Comparison of ENCODE assay signal across 17 cellular contexts in genomic region chr7:151954866-151955820, GRCh38. TPM values are rescaled to one million over a fixed set of nuclear protein-coding genes. Genes with fewer than 3 reads are reported as not detected.
A peak's percentile ranks its signal among the peaks of the same experiment; 100 is the strongest.
DNase-seq lines count a peak whose midpoint lies in the region; ATAC-seq and TF ChIP-seq lines count a peak whose summit lies in the region.
"Had no signal": no experiment of that assay in that cellular context is flagged by ENCODE, and none has a peak within 500 bp of the region (broad histone marks: within the 10 kb centered on the region; RNA-seq: fewer than 3 reads in every experiment).

No MANE protein-coding gene starts in this region.

- no peaks in the 10 kb centered on the region for H3K27me3 ChIP-seq in A673 (replicated peaks; ENCODE audit: insufficient read depth, low read depth, low read length, poor library complexity)
- H3K27me3 ChIP-seq in SJCRH30: no peaks in the 10 kb centered on the region
- H3K27me3 ChIP-seq: colonic mucosa had no signal

- peaks cover 6% of the 10 kb centered on the region for H3K9me3 Mint-ChIP-seq in activated T-cell treated with anti-CD3 and anti-CD28 coated beads, Interleukin-2, amount 50 U/mL, for 24 hours

- no peak overlapping the region for H3K27ac Mint-ChIP-seq in activated T-cell treated with anti-CD3 and anti-CD28 coated beads, Interleukin-2, amount 50 U/mL, for 24 hours
- H3K27ac Mint-ChIP-seq: activated CD4-positive, alpha-beta memory T cell treated with anti-CD3 and anti-CD28 coated beads for 36 hours; activated T-helper 1 cell treated with anti-CD3 and anti-CD28 coated beads, Interleukin-12 subunit alpha, Interleukin-12 subunit beta, Interleukin-2, Interleukin-4 antibody, amounts not matched to agents 30 ng/mL and 10 ng/mL and 1 ng/mL, durations not matched to agents 14 hours and 24 hours and 36 hours had no signal

- no TSS peak for BruUV-seq in A673 (replicated peaks; lab: Mats Ljungman, UMichigan)

- H3K4me1 Mint-ChIP-seq in activated T-cell treated with anti-CD3 and anti-CD28 coated beads, Interleukin-2, amount 50 U/mL, for 24 hours (ENCODE audit: low read depth): no peaks in the 10 kb centered on the region

- no peaks in the 10 kb centered on the region for H3K4me1 ChIP-seq in A673 (ENCODE audit: insufficient read depth, low read length, poor library complexity, severe bottlenecking)
- peaks cover 7% of the 10 kb centered on the region; the same call in 1 of the 2 replicates for H3K4me1 ChIP-seq in SJCRH30
- H3K4me1 ChIP-seq: Caco-2, colonic mucosa, HAP-1 had no signal

- no peaks in the 10 kb centered on the region for H3K36me3 Mint-ChIP-seq in activated T-cell treated with anti-CD3 and anti-CD28 coated beads, Interleukin-2, amount 50 U/mL, for 24 hours (ENCODE audit: low read depth)
- H3K36me3 Mint-ChIP-seq: activated CD4-positive, alpha-beta memory T cell treated with anti-CD3 and anti-CD28 coated beads for 36 hours had no signal

- CTCF ChIA-PET in A673 (lab: Charles Lee): no interaction called here

- DNase-seq in A673 (ENCODE audit: low spot score): peak; percentile 59
- DNase-seq in cardiac fibroblast (ENCODE audit: low read depth in 2 of 2): peak; percentile 58 to 68
- peak; percentile 7 for DNase-seq in iris pigment epithelial cell (ENCODE audit: low read depth)
- peak; percentile 75 for DNase-seq in sciatic nerve (ENCODE audit: low spot score)
- DNase-seq in T-helper 9 cell: no peak
- no peak for DNase-seq in activated T-cell treated with anti-CD3 and anti-CD28 coated beads, Interleukin-2, amount 50 U/mL, for 24 hours
- DNase-seq in SJCRH30: no peak
- DNase-seq: activated CD4-positive, alpha-beta memory T cell treated with anti-CD3 and anti-CD28 coated beads for 36 hours; Caco-2; colonic mucosa; NCI-H1105; NCI-H2171 treated with DMSO at 0.1 percent for 48 hours had no signal

- POLR2A ChIA-PET in A673 (lab: Charles Lee; ENCODE audit: low non-redundant PET): no interaction called here

- TF ChIP-seq CTCF in A673 (conservative IDR thresholded peaks at IDR 0.05; ENCODE audit: low read depth, low read length) (no peak), cardiac fibroblast (IDR thresholded peaks at IDR 0.05; ENCODE audit: low read depth, low read length) (no peak)

- intact Hi-C loops in A673 (cut with micrococcal nuclease; ENCODE audit: unreplicated experiment) (no loop called here), sciatic nerve (cut with DNase I) (no loop called here)

- H3K4me3 ChIP-seq in A673 (ENCODE audit: low read depth, low read length, poor library complexity, severe bottlenecking): no peak overlapping the region
- no peak overlapping the region for H3K4me3 ChIP-seq in cardiac fibroblast (replicated peaks in 1 of 2; ENCODE audit: low read depth in 2 of 2, low read length in 2 of 2)
- no peak overlapping the region for H3K4me3 ChIP-seq in SJCRH30
- H3K4me3 ChIP-seq: colonic mucosa, HAP-1 had no signal

- H3K4me3 Mint-ChIP-seq in activated T-cell treated with anti-CD3 and anti-CD28 coated beads, Interleukin-2, amount 50 U/mL, for 24 hours: no peak overlapping the region
- H3K4me3 Mint-ChIP-seq: activated CD4-positive, alpha-beta memory T cell treated with anti-CD3 and anti-CD28 coated beads for 36 hours; activated T-helper 1 cell treated with anti-CD3 and anti-CD28 coated beads, Interleukin-12 subunit alpha, Interleukin-12 subunit beta, Interleukin-2, Interleukin-4 antibody, amounts not matched to agents 30 ng/mL and 10 ng/mL and 1 ng/mL, durations not matched to agents 14 hours and 24 hours and 36 hours had no signal

- H3K9me3 ChIP-seq in A673 (ENCODE audit: low read depth, low read length, poor library complexity, severe bottlenecking): no peaks in the 10 kb centered on the region
- peaks cover 5% of the 10 kb centered on the region; the same call in 1 of the 2 replicates for H3K9me3 ChIP-seq in SJCRH30 (replicated peaks)
- H3K9me3 ChIP-seq: colonic mucosa, HAP-1 had no signal

- H3K27me3 Mint-ChIP-seq in activated T-cell treated with anti-CD3 and anti-CD28 coated beads, Interleukin-2, amount 50 U/mL, for 24 hours: no peaks in the 10 kb centered on the region

- ATAC-seq in sciatic nerve (peak; percentile 96), HG02623 (IDR thresholded peaks at IDR 0.05; ENCODE audit: unreplicated experiment) (no peak)

- no peak overlapping the region for H3K27ac ChIP-seq in A673 (ENCODE audit: low read depth, low read length, poor library complexity, severe bottlenecking)
- H3K27ac ChIP-seq in SJCRH30: no peak overlapping the region
- H3K27ac ChIP-seq: colonic mucosa had no signal

- H3K36me3 ChIP-seq in A673 (ENCODE audit: insufficient read depth, low read length, poor library complexity, severe bottlenecking) (no peaks in the 10 kb centered on the region), SJCRH30 (no peaks in the 10 kb centered on the region)
- H3K36me3 ChIP-seq: colonic mucosa, HAP-1 had no signal

RNA-seq across cellular contexts. Expression of gene GALNTL5, which starts 1.1 kb away (rescaled TPM):
- total RNA-seq in A673 (2021) (not detected in 2 replicates), sciatic nerve (not detected)
- total RNA-seq in SJCRH30 (2014; rRNA removed; shearing (Covaris generic)): 0.23 TPM in 1 of 2 replicates, not detected in the other
- total RNA-seq: activated CD4-positive, alpha-beta memory T cell treated with anti-CD3 and anti-CD28 coated beads for 36 hours; activated T-helper 1 cell treated with anti-CD3 and anti-CD28 coated beads, Interleukin-12 subunit alpha, Interleukin-12 subunit beta, Interleukin-2, Interleukin-4 antibody, amounts not matched to agents 30 ng/mL and 10 ng/mL and 1 ng/mL, durations not matched to agents 14 hours and 24 hours and 36 hours; Caco-2; colonic mucosa; G401; SK-MEL-5 had no signal

Comparison
In these comparisons a context has a peak if more than half of its experiments do, and no peak if none do; other contexts are left out.
1. DNase-seq: peak in A673 (single experiment), cardiac fibroblast (2 of 2), iris pigment epithelial cell (single experiment) and sciatic nerve (single experiment); none in T-helper 9 cell (single experiment), activated T-cell treated with anti-CD3 and anti-CD28 coated beads, Interleukin-2, amount 50 U/mL, for 24 hours (single experiment) and SJCRH30 (0 of 2).